Comparison of ENCODE assay signal across 10 cellular contexts in the genomic region with DNA sequence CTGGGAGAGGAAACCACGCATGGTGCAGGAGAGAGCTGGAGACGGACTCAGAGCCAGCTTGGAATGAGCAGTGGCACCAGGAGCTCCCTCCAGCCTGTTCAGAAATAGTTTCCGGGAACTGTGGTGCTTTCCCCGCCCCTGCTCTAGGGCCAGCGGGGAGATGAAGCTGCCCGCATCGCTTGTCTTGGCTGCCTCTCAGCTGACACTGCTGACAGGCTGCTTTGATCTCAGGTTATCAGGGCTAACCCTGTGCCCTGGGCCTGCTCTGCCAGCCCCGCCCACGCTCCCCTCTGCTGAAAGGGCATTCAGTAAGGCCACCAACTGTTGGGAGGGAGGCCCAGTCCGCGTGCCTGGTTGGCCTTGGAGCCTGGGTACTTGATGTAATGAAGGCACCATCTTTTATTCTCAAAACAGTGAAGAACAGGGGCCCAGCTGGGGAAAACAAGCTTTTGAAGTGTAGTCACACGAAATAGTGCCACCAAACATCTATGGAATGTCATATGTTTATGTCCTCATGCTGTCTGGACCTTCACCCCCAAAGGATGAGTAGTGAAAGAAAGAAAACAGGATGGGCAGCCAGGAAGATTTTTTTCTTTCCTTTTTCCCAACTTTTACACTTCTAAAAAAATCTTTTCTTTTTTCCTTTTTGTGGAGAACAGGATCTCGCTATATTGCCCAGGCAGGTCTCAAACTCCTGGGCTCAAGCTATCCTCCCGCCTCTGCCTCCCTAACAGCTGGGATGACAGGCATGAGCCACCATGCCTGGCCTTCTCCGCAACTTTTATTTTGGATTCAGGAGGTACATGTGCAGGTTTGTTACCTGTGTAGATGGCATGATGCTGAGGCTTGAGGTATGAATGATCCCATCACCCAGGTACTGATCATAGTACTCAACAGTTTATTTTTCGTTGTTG.
DNase-seq lines count a peak whose midpoint lies in the region; ATAC-seq and TF ChIP-seq lines count a peak whose summit lies in the region.
"Had no signal": no experiment of that assay in that cellular context is flagged by ENCODE, and none has a peak within 500 bp of the region (broad histone marks: within the 10 kb centered on the region; RNA-seq: fewer than 3 reads in every experiment).

No MANE protein-coding gene starts in this region.

- H3K4me1 ChIP-seq in endodermal cell (ENCODE audit: control insufficient read depth, insufficient read depth, low read length) (no peaks in the 10 kb centered on the region), OCI-LY7 (ENCODE audit: insufficient read depth, low read length, poor library complexity, severe bottlenecking) (no peaks in the 10 kb centered on the region), thyroid gland (no peaks in the 10 kb centered on the region)
- H3K4me1 ChIP-seq: breast epithelium had no signal

- no peaks in the 10 kb centered on the region for H3K9me2 ChIP-seq in OCI-LY7 (ENCODE audit: insufficient read depth, low read length)

- H3K4me3 Mint-ChIP-seq in endodermal cell: no peak overlapping the region

- H3K9me3 ChIP-seq in endodermal cell (ENCODE audit: control insufficient read depth, low read length): no peaks in the 10 kb centered on the region
- no peaks in the 10 kb centered on the region for H3K9me3 ChIP-seq in OCI-LY7 (ENCODE audit: low read length)
- no peaks in the 10 kb centered on the region for H3K9me3 ChIP-seq in thyroid gland
- H3K9me3 ChIP-seq: breast epithelium had no signal

- H3K27ac ChIP-seq in endodermal cell (ENCODE audit: low read depth, low read length) (no peak overlapping the region), OCI-LY7 (ENCODE audit: low read depth, low read length, poor library complexity, severe bottlenecking) (no peak overlapping the region), thyroid gland (no peak overlapping the region)
- H3K27ac ChIP-seq: breast epithelium had no signal

- no peak overlapping the region for H3K27ac Mint-ChIP-seq in endodermal cell

- no peak for TF ChIP-seq CTCF in endodermal cell (conservative IDR thresholded peaks at IDR 0.05)
- TF ChIP-seq CTCF in OCI-LY7 (conservative IDR thresholded peaks at IDR 0.05; ENCODE audit: low read length): no peak
- TF ChIP-seq CTCF in thyroid gland (IDR thresholded peaks at IDR 0.05): no peak

- H3K27me3 ChIP-seq in endodermal cell (ENCODE audit: control insufficient read depth, insufficient read depth, low read length, poor library complexity, severe bottlenecking) (no peaks in the 10 kb centered on the region), thyroid gland (no peaks in the 10 kb centered on the region)
- H3K27me3 ChIP-seq: breast epithelium had no signal

- H2AFZ ChIP-seq in OCI-LY7 (ENCODE audit: low read length): no peak overlapping the region

- no peaks in the 10 kb centered on the region for H3K36me3 ChIP-seq in endodermal cell (ENCODE audit: control insufficient read depth, insufficient read depth, low read length)
- H3K36me3 ChIP-seq in OCI-LY7 (ENCODE audit: insufficient read depth, low read length): no peaks in the 10 kb centered on the region
- H3K36me3 ChIP-seq in thyroid gland: no peaks in the 10 kb centered on the region
- H3K36me3 ChIP-seq: breast epithelium had no signal

- TF ChIP-seq POLR2A in thyroid gland (IDR thresholded peaks at IDR 0.05): no peak

- WGBS in endodermal cell (ENCODE audit: insufficient coverage in 1 of 2, insufficient read length in 1 of 2), 2 experiments: 69 to 80% methylated on average over 10 to 16 of the region's 16 CpGs
- WGBS in thyroid gland, 2 donors: 60 to 66% methylated on average over 16 of the region's 16 CpGs

- no peaks in the 10 kb centered on the region for H3K27me3 Mint-ChIP-seq in endodermal cell (ENCODE audit: insufficient read depth)

- H3K4me2 ChIP-seq in OCI-LY7 (ENCODE audit: low read length): no peak overlapping the region

- POLR2A ChIA-PET in OCI-LY7 (lab: Charles Lee): no interaction called here

- H3K9ac ChIP-seq in endodermal cell (ENCODE audit: extremely low read depth, low read length, poor library complexity, severe bottlenecking): no peak overlapping the region

- no peak for ATAC-seq in GM21529 (IDR thresholded peaks at IDR 0.05; ENCODE audit: unreplicated experiment)

- DNase-seq in stimulated activated CD4-positive, alpha-beta T cell treated with anti-CD3 and anti-CD28 coated beads, Interleukin-15, amount 100 ng/mL, for 24 hours: peak; percentile 1
- no peak for DNase-seq in stimulated activated CD4-positive, alpha-beta T cell treated with anti-CD3 and anti-CD28 coated beads, Interleukin-2, amount 100 ng/mL, for 48 hours
- DNase-seq in endodermal cell: peak; percentile 81
- DNase-seq in mesenteric fat pad (ENCODE audit: low spot score): peak; percentile 79
- no peak for DNase-seq in putamen (ENCODE audit: low spot score)
- no peak for DNase-seq in OCI-LY7 (ENCODE audit: low spot score)
- no peak for DNase-seq in thyroid gland
- DNase-seq: NCI-H1436 had no signal

- no peaks in the 10 kb centered on the region for H3K36me3 Mint-ChIP-seq in endodermal cell (ENCODE audit: low read depth)

- H3K4me3 ChIP-seq in endodermal cell (ENCODE audit: low read length): no peak overlapping the region
- no peak overlapping the region for H3K4me3 ChIP-seq in OCI-LY7 (ENCODE audit: low read depth, low read length, poor library complexity, severe bottlenecking)
- no peak overlapping the region for H3K4me3 ChIP-seq in thyroid gland (replicated peaks in 1 of 3)
- H3K4me3 ChIP-seq: breast epithelium had no signal

- H4K20me1 ChIP-seq in OCI-LY7 (ENCODE audit: insufficient read depth, low read length): no peaks in the 10 kb centered on the region

- CTCF ChIA-PET in OCI-LY7 (lab: Charles Lee; ENCODE audit: unreplicated experiment): no interaction called here

- peaks cover 2% of the 10 kb centered on the region for H3K4me1 Mint-ChIP-seq in endodermal cell

- H3K9me3 Mint-ChIP-seq in endodermal cell: peaks cover 4% of the 10 kb centered on the region

- intact Hi-C loops in OCI-LY7 (cut with micrococcal nuclease; ENCODE audit: unreplicated experiment): no loop called here
- intact Hi-C loops in thyroid gland (cut with DNase I): no loop called here

- no TSS peak for BruUV-seq in OCI-LY7 (replicated peaks; lab: Mats Ljungman, UMichigan)

- no peaks in the 10 kb centered on the region for H3K79me2 ChIP-seq in OCI-LY7 (ENCODE audit: insufficient read depth, low read depth, low read length)

Comparison
In these comparisons a context has a peak if more than half of its experiments do, and no peak if none do; other contexts are left out.
1. DNase-seq: peak in stimulated activated CD4-positive, alpha-beta T cell treated with anti-CD3 and anti-CD28 coated beads, Interleukin-15, amount 100 ng/mL, for 24 hours (single experiment), endodermal cell (single experiment) and mesenteric fat pad (single experiment); none in stimulated activated CD4-positive, alpha-beta T cell treated with anti-CD3 and anti-CD28 coated beads, Interleukin-2, amount 100 ng/mL, for 48 hours (0 of 2), putamen (single experiment), OCI-LY7 (single experiment) and thyroid gland (0 of 2).